ENCODE assay signal across 29 cellular contexts in genomic region chr6:50025258-50025657, GRCh38. TPM values are rescaled to one million over a fixed set of nuclear protein-coding genes. Genes with fewer than 3 reads are reported as not detected.
"Had no signal": no experiment of that assay in that cellular context is flagged by ENCODE, and none has a peak within 500 bp of the region (broad histone marks: within the 10 kb centered on the region; RNA-seq: fewer than 3 reads in every experiment).

No MANE protein-coding gene starts in this region.

- H3K4me3 Mint-ChIP-seq: activated CD4-positive, alpha-beta memory T cell treated with anti-CD3 and anti-CD28 coated beads, Interleukin-2, amount 10 ng/mL, durations not matched to agents 7 days and 5 days; activated CD4-positive, alpha-beta T cell treated with anti-CD3 and anti-CD28 coated beads, Interleukin-2, amount 10 ng/mL, durations not matched to agents 7 days and 5 days; activated naive CD4-positive, alpha-beta T cell treated with anti-CD3 and anti-CD28 coated beads, Interleukin-2, amount 50 U/mL, for 24 hours; activated T-cell treated with anti-CD3 and anti-CD28 coated beads, Interleukin-2, amount 50 U/mL, for 72 hours; central memory CD8-positive, alpha-beta T cell; IgD-negative memory B cell; T-helper 17 cell had no signal

- H3K27ac ChIP-seq: VCaP had no signal

- ATAC-seq: activated T-cell treated with anti-CD3 and anti-CD28 coated beads, Interleukin-2, amount 50 U/mL, for 72 hours; T-helper 17 cell had no signal

- H3K27ac Mint-ChIP-seq: activated CD4-positive, alpha-beta memory T cell treated with anti-CD3 and anti-CD28 coated beads, Interleukin-2, amount 10 ng/mL, durations not matched to agents 7 days and 5 days; activated CD4-positive, alpha-beta T cell treated with anti-CD3 and anti-CD28 coated beads, Interleukin-2, amount 10 ng/mL, durations not matched to agents 7 days and 5 days; activated naive CD4-positive, alpha-beta T cell treated with anti-CD3 and anti-CD28 coated beads, Interleukin-2, amount 50 U/mL, for 24 hours; activated T-cell treated with anti-CD3 and anti-CD28 coated beads, Interleukin-2, amount 50 U/mL, for 72 hours; activated T-helper 2 cell treated with anti-CD3 and anti-CD28 coated beads, Interferon-gamma antibody, Interleukin-2, Interleukin-4, amounts not matched to agents 10 μg/mL and 5 μg/mL and 100 μg/mL, durations not matched to agents 14 hours and 24 hours and 36 hours; IgD-negative memory B cell; T-helper 17 cell had no signal

- FAIRE-seq: RCC 7860 had no signal

- H3K27me3 Mint-ChIP-seq: activated CD4-positive, alpha-beta memory T cell treated with anti-CD3 and anti-CD28 coated beads, Interleukin-2, amount 10 ng/mL, durations not matched to agents 7 days and 5 days; activated CD4-positive, alpha-beta T cell treated with anti-CD3 and anti-CD28 coated beads, Interleukin-2, amount 10 ng/mL, durations not matched to agents 7 days and 5 days; activated naive CD4-positive, alpha-beta T cell treated with anti-CD3 and anti-CD28 coated beads, Interleukin-2, amount 50 U/mL, for 24 hours; central memory CD8-positive, alpha-beta T cell; IgD-negative memory B cell; T-helper 17 cell had no signal

- H3K4me1 Mint-ChIP-seq: activated CD4-positive, alpha-beta memory T cell treated with anti-CD3 and anti-CD28 coated beads, Interleukin-2, amount 10 ng/mL, durations not matched to agents 7 days and 5 days; activated CD4-positive, alpha-beta T cell treated with anti-CD3 and anti-CD28 coated beads, Interleukin-2, amount 10 ng/mL, durations not matched to agents 7 days and 5 days; activated naive CD4-positive, alpha-beta T cell treated with anti-CD3 and anti-CD28 coated beads, Interleukin-2, amount 50 U/mL, for 24 hours; central memory CD8-positive, alpha-beta T cell; T-helper 17 cell had no signal

- H3K36me3 Mint-ChIP-seq: activated naive CD4-positive, alpha-beta T cell treated with anti-CD3 and anti-CD28 coated beads, Interleukin-2, amount 50 U/mL, for 24 hours; IgD-negative memory B cell had no signal

- DNase-seq: activated CD4-positive, alpha-beta memory T cell treated with anti-CD3 and anti-CD28 coated beads, Interleukin-2, amount 10 ng/mL, durations not matched to agents 7 days and 5 days; activated CD4-positive, alpha-beta T cell treated with anti-CD3 and anti-CD28 coated beads, Interleukin-2, amount 10 ng/mL, durations not matched to agents 7 days and 5 days; activated CD4-positive, CD25-positive, alpha-beta regulatory T cell; activated CD8-positive, alpha-beta memory T cell treated with anti-CD3 and anti-CD28 coated beads, Interleukin-2, amount 50 U/mL, for 4 hours; activated gamma-delta T cell treated with Interleukin-2 at 50 U/mL for 16 hours; activated T-cell treated with anti-CD3 and anti-CD28 coated beads, Interleukin-2, amount 50 U/mL, for 72 hours; aorta; KG1; MV-4-11; NCI-H1092 treated with DMSO at 0.1 percent for 48 hours; NCI-H1417 treated with DMSO at 0.1 percent for 48 hours; NCI-H1694 treated with DMSO at 0.1 percent for 48 hours; NCI-H2029 treated with DMSO at 0.1 percent for 48 hours; NCI-H2171; NCI-H2227 treated with DMSO at 0.1 percent for 48 hours; NCI-H446 treated with DMSO at 0.1 percent for 48 hours; NCI-H524 treated with DMSO at 0.1 percent for 48 hours; NCI-H774; SHP77 treated with DMSO at 0.1 percent for 48 hours; T-helper 17 cell; T-helper 9 cell had no signal

RNA-seq across cellular contexts. Expression of gene DEFB110, which starts 3.5 kb away (rescaled TPM):
- total RNA-seq: activated CD4-positive, alpha-beta memory T cell treated with anti-CD3 and anti-CD28 coated beads, Interleukin-2, amount 10 ng/mL, durations not matched to agents 7 days and 5 days; activated CD4-positive, alpha-beta T cell treated with anti-CD3 and anti-CD28 coated beads, Interleukin-2, amount 10 ng/mL, durations not matched to agents 7 days and 5 days; activated T-cell treated with anti-CD3 and anti-CD28 coated beads, Interleukin-2, amount 50 U/mL, for 72 hours; activated T-helper 2 cell treated with anti-CD3 and anti-CD28 coated beads, Interferon-gamma antibody, Interleukin-2, Interleukin-4, amounts not matched to agents 10 μg/mL and 5 μg/mL and 100 μg/mL, durations not matched to agents 14 hours and 24 hours and 36 hours; aorta; LHCN-M2; M059J; T-helper 17 cell had no signal
- polyA plus RNA-seq: aorta, IgD-negative memory B cell had no signal

RNA-seq across cellular contexts. Expression of gene DEFB112, which starts 24.5 kb away (rescaled TPM):
- total RNA-seq: activated CD4-positive, alpha-beta memory T cell treated with anti-CD3 and anti-CD28 coated beads, Interleukin-2, amount 10 ng/mL, durations not matched to agents 7 days and 5 days; activated CD4-positive, alpha-beta T cell treated with anti-CD3 and anti-CD28 coated beads, Interleukin-2, amount 10 ng/mL, durations not matched to agents 7 days and 5 days; activated T-cell treated with anti-CD3 and anti-CD28 coated beads, Interleukin-2, amount 50 U/mL, for 72 hours; activated T-helper 2 cell treated with anti-CD3 and anti-CD28 coated beads, Interferon-gamma antibody, Interleukin-2, Interleukin-4, amounts not matched to agents 10 μg/mL and 5 μg/mL and 100 μg/mL, durations not matched to agents 14 hours and 24 hours and 36 hours; aorta; LHCN-M2; M059J; T-helper 17 cell had no signal
- polyA plus RNA-seq: aorta, IgD-negative memory B cell had no signal

RNA-seq across cellular contexts. Expression of gene DEFB113, which starts 55.8 kb away (rescaled TPM):
- total RNA-seq: activated CD4-positive, alpha-beta memory T cell treated with anti-CD3 and anti-CD28 coated beads, Interleukin-2, amount 10 ng/mL, durations not matched to agents 7 days and 5 days; activated CD4-positive, alpha-beta T cell treated with anti-CD3 and anti-CD28 coated beads, Interleukin-2, amount 10 ng/mL, durations not matched to agents 7 days and 5 days; activated T-cell treated with anti-CD3 and anti-CD28 coated beads, Interleukin-2, amount 50 U/mL, for 72 hours; activated T-helper 2 cell treated with anti-CD3 and anti-CD28 coated beads, Interferon-gamma antibody, Interleukin-2, Interleukin-4, amounts not matched to agents 10 μg/mL and 5 μg/mL and 100 μg/mL, durations not matched to agents 14 hours and 24 hours and 36 hours; aorta; LHCN-M2; M059J; T-helper 17 cell had no signal
- polyA plus RNA-seq: aorta, IgD-negative memory B cell had no signal
